Comparison of ENCODE assay signal across 1 cellular context in the genomic region with DNA sequence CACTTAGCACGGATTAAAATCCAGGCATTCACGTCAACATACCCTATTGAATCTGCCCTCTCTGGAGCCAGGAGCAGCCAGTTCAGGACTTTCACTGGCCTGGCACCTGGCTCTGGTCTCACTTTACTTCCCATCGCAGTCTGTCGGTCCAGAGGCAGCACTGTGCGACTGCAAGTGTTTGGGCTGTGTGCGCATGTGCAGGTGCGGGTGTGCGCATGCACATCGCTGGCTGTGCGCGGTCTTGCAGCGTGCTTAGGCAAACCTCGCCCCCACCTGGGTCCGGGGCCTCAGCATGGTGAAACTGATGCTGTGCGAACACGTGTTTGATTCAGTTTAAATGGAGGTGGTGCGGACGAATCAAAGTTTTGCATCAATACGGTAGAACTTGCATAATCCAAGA.
TF ChIP-seq lines count a peak whose summit lies in the region.

No MANE protein-coding gene starts in this region.

TF ChIP-seq in endothelial cell of umbilical vein, 7 proteins besides CTCF, POLR2A, EP300 and RAD21:
- no peak for TF ChIP-seq FOS (IDR thresholded peaks at IDR 0.05; ENCODE audit: borderline replicate concordance, insufficient read depth, low read length)
- TF ChIP-seq JUN (IDR thresholded peaks at IDR 0.05; ENCODE audit: borderline replicate concordance, insufficient read depth, insufficient read length, low read depth): no peak
